In the genomic region with DNA sequence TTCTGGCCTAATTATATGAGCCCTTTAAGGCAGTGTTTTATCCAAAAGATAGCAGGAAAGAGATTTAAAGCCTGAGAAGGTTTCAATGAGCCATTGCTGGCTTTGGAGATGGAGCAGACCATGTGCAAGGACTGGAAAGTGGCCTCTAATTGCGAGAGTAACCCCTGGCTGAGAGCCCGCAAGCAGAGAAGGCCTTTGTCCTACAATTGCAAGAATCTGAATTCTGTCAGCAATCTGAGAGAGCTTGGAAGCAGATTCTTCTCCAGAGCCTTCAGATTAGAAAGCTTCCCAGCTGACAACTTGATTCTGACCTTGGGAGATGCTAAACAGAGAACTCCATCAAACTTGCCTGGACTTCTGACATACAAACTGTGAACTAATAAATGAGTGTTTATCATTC, we compare ENCODE assay signal across 18 cellular contexts.
A peak's percentile ranks its signal among the peaks of the same experiment; 100 is the strongest.
DNase-seq lines count a peak whose midpoint lies in the region; ATAC-seq, FAIRE-seq and TF ChIP-seq lines count a peak whose summit lies in the region.
"Had no signal": no experiment of that assay in that cellular context is flagged by ENCODE, and none has a peak within 500 bp of the region (broad histone marks: within the 10 kb centered on the region; RNA-seq: fewer than 3 reads in every experiment).

No MANE protein-coding gene starts in this region.

- H3K4me3 ChIP-seq in fibroblast of pulmonary artery (replicated peaks; ENCODE audit: low read depth, low read length) (no peak overlapping the region), kidney (ENCODE audit: low read length in 2 of 2) (no peak overlapping the region)
- H3K4me3 ChIP-seq: BLaER1, PC-9 had no signal

- H3K36me3 ChIP-seq in kidney (ENCODE audit: control insufficient read depth in 1 of 2, insufficient read depth in 2 of 2, low read length in 2 of 2) = no peaks in the 10 kb centered on the region
- H3K36me3 ChIP-seq: BLaER1 had no signal

- FAIRE-seq in kidney (lab: Jason Lieb, UNC) = no peak
- FAIRE-seq: GM19239 had no signal

- H3K9ac ChIP-seq in kidney (ENCODE audit: low read length in 2 of 2) = no peak overlapping the region
- H3K9ac ChIP-seq: BLaER1, KMS-11 had no signal

- DNase-seq in Right ventricle myocardium inferior (ENCODE audit: missing footprints) (peak; percentile 69), cardiac septum (ENCODE audit: low spot score) (no peak), fibroblast of pulmonary artery (ENCODE audit: low read depth) (peak; percentile 10), kidney (peak; percentile 76), RPMI8226 (no peak), NCI-H526 (lab: John Stamatoyannopoulos, UW) (no peak)
- DNase-seq: 8988T; CD8-positive, alpha-beta T cell; H7; NCI-H1436; NCI-H2029; NCI-H774; PC-9 had no signal

- peak; percentile 54 for ATAC-seq in Right ventricle myocardium inferior
- no peak for ATAC-seq in GM21825 (IDR thresholded peaks at IDR 0.05; ENCODE audit: unreplicated experiment)
- ATAC-seq in GM18858 (IDR thresholded peaks at IDR 0.05; ENCODE audit: unreplicated experiment) = no peak
- ATAC-seq: CD8-positive, alpha-beta T cell had no signal

- intact Hi-C loops in Right ventricle myocardium inferior (cut with DNase I) (no loop called here), cardiac septum (cut with DNase I) (no loop called here), kidney (cut with DNase I) (no loop called here)

- no peak overlapping the region for H3K27ac ChIP-seq in kidney (ENCODE audit: low read depth in 2 of 2, low read length in 2 of 2)
- H3K27ac ChIP-seq: BLaER1, KMS-11, PC-9 had no signal

- no peaks in the 10 kb centered on the region for H3K4me1 ChIP-seq in kidney (ENCODE audit: control insufficient read depth in 1 of 2, insufficient read depth in 1 of 2, low read depth in 1 of 2, low read length in 2 of 2)
- H3K4me1 ChIP-seq: BLaER1 had no signal

- no peaks in the 10 kb centered on the region for H3K9me3 ChIP-seq in kidney (ENCODE audit: control insufficient read depth in 1 of 2, low read length in 2 of 2)
- H3K9me3 ChIP-seq: BLaER1 had no signal

- TF ChIP-seq CTCF in fibroblast of pulmonary artery (IDR thresholded peaks at IDR 0.05; ENCODE audit: low read length, missing control alignments) (no peak), kidney (IDR thresholded peaks at IDR 0.05; ENCODE audit: borderline replicate concordance, extremely low read depth, insufficient read depth) (no peak)

Comparison
In these comparisons a context has a peak if more than half of its experiments do, and no peak if none do; other contexts are left out.
1. DNase-seq: peak in Right ventricle myocardium inferior (single experiment), fibroblast of pulmonary artery (single experiment) and kidney (single experiment); none in cardiac septum (single experiment), RPMI8226 (single experiment) and NCI-H526 (0 of 2).